ENCODE assay signal across 8 cellular contexts in genomic region chr4:185134176-185134869, GRCh38. TPM values are rescaled to one million over a fixed set of nuclear protein-coding genes. Genes with fewer than 3 reads are reported as not detected.
DNase-seq lines count a peak whose midpoint lies in the region; ATAC-seq and TF ChIP-seq lines count a peak whose summit lies in the region.

No MANE protein-coding gene starts in this region.

- DNase-seq in CD14-positive monocyte (ENCODE audit: low spot score) (no peak), HPDE6-E6E7 (ENCODE audit: extremely low spot score) (peak; percentile 14), RWPE1 (ENCODE audit: low spot score) (peak; percentile 49), epidermal melanocyte (ENCODE audit: insufficient read length, low spot score) (peak; percentile 71), myocyte (ENCODE audit: low read depth) (peak; percentile 64), NCI-H774 (lab: John Stamatoyannopoulos, UW) (no peak)

- no peak overlapping the region for H3K27ac Mint-ChIP-seq in CD14-positive monocyte

- H3K9me3 Mint-ChIP-seq in CD14-positive monocyte: peaks cover 0 to 5% (median 0%) of the 10 kb centered on the region in 7 donors

- H3K27me3 Mint-ChIP-seq in CD14-positive monocyte (ENCODE audit: low read depth in 3 of 3): peaks cover 26 to 46% (median 28%) of the 10 kb centered on the region in 3 donors

- H3K4me3 Mint-ChIP-seq in CD14-positive monocyte: no peak overlapping the region

- POLR2A ChIA-PET in RWPE1 (lab: Yijun Ruan, JAX; ENCODE audit: low non-redundant PET): interaction anchor here (1.0 kb wide), 1 partner anchor 9 kb away, joined by 5 read pairs; the partner anchor contains the start of gene SLC25A4

- ATAC-seq in GM18867 (IDR thresholded peaks at IDR 0.05; ENCODE audit: unreplicated experiment) (peak; percentile 71), HG03469 (IDR thresholded peaks at IDR 0.05; ENCODE audit: unreplicated experiment) (no peak)

- TF ChIP-seq CTCF in CD14-positive monocyte (IDR thresholded peaks at IDR 0.05) (peak; percentile 83), RWPE1 (conservative IDR thresholded peaks at IDR 0.05; ENCODE audit: low read depth) (peak; percentile 77)

- H3K4me1 Mint-ChIP-seq in CD14-positive monocyte: no peaks in the 10 kb centered on the region

- H3K27ac ChIP-seq in RWPE1: no peak overlapping the region

- intact Hi-C loops in CD14-positive monocyte (cut with micrococcal nuclease): no loop called here

- no peaks in the 10 kb centered on the region for H3K36me3 Mint-ChIP-seq in CD14-positive monocyte

- CTCF ChIA-PET in RWPE1 (lab: Yijun Ruan, JAX): interaction anchor here (0.5 to 1.6 kb wide), 15 partner anchors 9 to 640 kb away, joined by 3 to 11 read pairs (median 4); partner anchors contain the start of gene SLC25A4

RNA-seq across cellular contexts. Expression of gene SLC25A4, which starts 8.7 kb away (rescaled TPM):
- under 1 TPM in 1 of 2 donors, not detected in 1; 0.07 TPM for polyA plus RNA-seq in CD14-positive monocyte
- total RNA-seq in myocyte: 47.7 and 96.2 TPM in 2 replicates
- 34.1 TPM for polyA plus RNA-seq in myocyte (2012)

Comparison
In these comparisons a context has a peak if more than half of its experiments do, and no peak if none do; other contexts are left out.
1. DNase-seq: peak in HPDE6-E6E7 (single experiment), RWPE1 (single experiment), epidermal melanocyte (single experiment) and myocyte (single experiment); none in CD14-positive monocyte (single experiment) and NCI-H774 (single experiment).